10 cellular contexts compared by ENCODE assay signal in the genomic region with DNA sequence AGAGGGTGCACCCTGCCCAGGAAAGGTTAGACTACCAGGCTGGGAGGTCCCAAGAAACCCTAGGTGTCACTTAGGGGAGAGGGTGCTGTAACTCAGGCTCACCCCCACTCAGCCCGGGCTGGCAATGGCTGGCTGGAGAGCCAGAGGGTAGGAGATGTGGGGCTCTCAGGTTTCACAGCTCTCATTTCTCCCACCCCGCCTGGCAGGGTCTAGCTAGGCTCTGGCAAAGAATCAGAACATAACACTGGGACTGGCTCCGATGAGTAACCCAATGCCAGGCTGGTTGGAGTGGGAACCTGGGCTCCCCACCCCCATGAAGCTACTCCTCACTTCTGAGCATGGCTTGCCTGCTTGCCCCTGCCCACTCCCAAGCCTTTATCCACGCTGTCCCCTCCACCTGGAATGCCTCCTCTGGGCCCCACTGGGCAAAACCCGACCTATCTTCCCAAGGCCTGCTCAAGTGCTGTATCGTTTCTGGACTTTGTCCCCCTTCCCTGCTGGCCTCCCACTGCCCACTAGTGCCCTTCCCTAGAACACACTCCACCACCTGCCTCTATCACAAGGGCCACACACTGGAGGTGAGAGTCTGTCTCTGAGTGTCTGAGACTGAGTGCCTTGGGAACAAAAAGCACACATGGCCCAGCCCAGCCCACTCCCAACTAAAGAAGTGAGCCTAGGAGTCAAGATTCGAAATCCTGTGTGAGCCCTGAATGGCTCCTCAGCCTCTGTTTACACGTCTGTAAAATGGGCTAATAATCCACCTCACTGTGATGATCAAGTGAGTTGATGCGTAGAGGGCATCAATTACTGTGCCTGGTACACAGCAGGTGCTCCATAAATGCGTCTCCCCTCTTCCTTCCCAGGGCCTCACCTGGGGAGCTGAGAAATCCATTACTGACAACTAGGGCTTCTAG. TPM values are rescaled to one million over a fixed set of nuclear protein-coding genes. Genes with fewer than 3 reads are reported as not detected.
DNase-seq lines count a peak whose midpoint lies in the region; ATAC-seq and TF ChIP-seq lines count a peak whose summit lies in the region.
"Had no signal": no experiment of that assay in that cellular context is flagged by ENCODE, and none has a peak within 500 bp of the region (broad histone marks: within the 10 kb centered on the region; RNA-seq: fewer than 3 reads in every experiment).

No MANE protein-coding gene starts in this region.

- ATAC-seq in heart left ventricle: peak in 3 of 4 donors; percentile 1 to 27 (median 16)

- H3K9me3 Mint-ChIP-seq in glutamatergic neuron (ENCODE audit: unreplicated experiment): no peaks in the 10 kb centered on the region

- H3K4me3 Mint-ChIP-seq in glutamatergic neuron (ENCODE audit: unreplicated experiment): peak overlapping the region; percentile 91

- H3K36me3 Mint-ChIP-seq in glutamatergic neuron (ENCODE audit: unreplicated experiment): no peaks in the 10 kb centered on the region

- WGBS in heart left ventricle, 4 donors: 69 to 74% (median 72%) methylated on average over 9 to 10 of the region's 10 CpGs
- 84% methylated on average over 8 to 9 of the region's 10 CpGs for WGBS in thyroid gland, 2 donors

- H3K27ac ChIP-seq in heart left ventricle (no peak overlapping the region), thyroid gland (no peak overlapping the region), tibial artery (no peak overlapping the region)

- H3K36me3 ChIP-seq in heart left ventricle (no peaks in the 10 kb centered on the region), thyroid gland (no peaks in the 10 kb centered on the region), tibial artery (no peaks in the 10 kb centered on the region)
- H3K36me3 ChIP-seq: uterus had no signal

- H3K4me1 ChIP-seq in heart left ventricle (peaks cover 0 to 18% (median 7%) of the 10 kb centered on the region in 12 donors), thyroid gland (peaks cover 7 to 8% of the 10 kb centered on the region in 2 donors), tibial artery (peaks cover 0 to 19% (median 9%) of the 10 kb centered on the region in 4 donors)
- H3K4me1 ChIP-seq: uterus had no signal

- H3K27me3 ChIP-seq in heart left ventricle (no peaks in the 10 kb centered on the region), thyroid gland (no peaks in the 10 kb centered on the region), tibial artery (no peaks in the 10 kb centered on the region)
- H3K27me3 ChIP-seq: uterus had no signal

- peaks cover 44% of the 10 kb centered on the region for H3K4me1 Mint-ChIP-seq in glutamatergic neuron (ENCODE audit: low read depth, unreplicated experiment)

- intact Hi-C loops in heart left ventricle (cut with DNase I) (loop anchor here in 9 of 10 donors (2.0 to 10.0 kb wide), 5 partner anchors 43 to 113 kb away; no protein-coding TSS in a partner anchor), cardiac septum (cut with DNase I) (loop anchor here (5.0 kb wide), 1 partner anchor 43 kb away; no protein-coding TSS in a partner anchor), thyroid gland (cut with DNase I) (loop anchor here (5.0 kb wide), 1 partner anchor 63 kb away; no protein-coding TSS in a partner anchor), posterior vena cava (cut with DNase I) (loop anchor here (5.0 kb wide), 2 partner anchors 63 to 113 kb away; no protein-coding TSS in a partner anchor), tibial artery (cut with DNase I; ENCODE audit: low total_unique reads) (loop anchor here (5.0 to 10.0 kb wide), 2 partner anchors 68 to 295 kb away; no protein-coding TSS in a partner anchor)

- H3K27ac Mint-ChIP-seq in glutamatergic neuron (ENCODE audit: unreplicated experiment): peak overlapping the region; percentile 38

- DNase-seq in heart left ventricle: peak in 1 of 5 donors; percentile 30
- no peak for DNase-seq in cardiac septum (ENCODE audit: low spot score)
- DNase-seq in NCI-H446 (lab: John Stamatoyannopoulos, UW): peak; percentile 42 to 64
- DNase-seq in glutamatergic neuron: no peak
- DNase-seq in thyroid gland: peak; percentile 18 to 30
- no peak for DNase-seq in posterior vena cava (ENCODE audit: low spot score)
- no peak for DNase-seq in tibial artery
- no peak for DNase-seq in HCEC 1CT
- DNase-seq: uterus had no signal

- H3K4me3 ChIP-seq in heart left ventricle (no peak overlapping the region), thyroid gland (replicated peaks in 1 of 3) (no peak overlapping the region), tibial artery (no peak overlapping the region)
- H3K4me3 ChIP-seq: uterus had no signal

- TF ChIP-seq CTCF in heart left ventricle (IDR thresholded peaks at IDR 0.05): no peak
- no peak for TF ChIP-seq CTCF in glutamatergic neuron (IDR thresholded peaks at IDR 0.05; ENCODE audit: partially characterized antibody, unreplicated experiment)
- no peak for TF ChIP-seq CTCF in thyroid gland (IDR thresholded peaks at IDR 0.05)
- TF ChIP-seq CTCF in tibial artery (IDR thresholded peaks at IDR 0.05): no peak

- TF ChIP-seq POLR2A in heart left ventricle (IDR thresholded peaks at IDR 0.05) (no peak), thyroid gland (IDR thresholded peaks at IDR 0.05) (no peak)

- peaks cover 12% of the 10 kb centered on the region for H3K27me3 Mint-ChIP-seq in glutamatergic neuron (ENCODE audit: unreplicated experiment)

- no peaks in the 10 kb centered on the region for H3K9me3 ChIP-seq in heart left ventricle
- H3K9me3 ChIP-seq in thyroid gland: no peaks in the 10 kb centered on the region
- no peaks in the 10 kb centered on the region for H3K9me3 ChIP-seq in tibial artery
- H3K9me3 ChIP-seq: uterus had no signal

RNA-seq across cellular contexts. Expression of gene CIB2, which starts 1.9 kb away (rescaled TPM):
- total RNA-seq in heart left ventricle (10 to 100 TPM in 5 of 9 donors, 1 to 10 TPM in 4; 3.3 to 18.5 (median 10.4) TPM), cardiac septum (16.7 TPM), glutamatergic neuron (ENCODE audit: unreplicated experiment) (131 TPM), thyroid gland (1 to 10 TPM; 4.1 to 7.5 (median 4.9) TPM), posterior vena cava (1 to 10 TPM; 5.1 to 6.7 TPM)
- 1 to 10 TPM; 5.3 TPM for polyA plus RNA-seq in heart left ventricle

RNA-seq across cellular contexts. Expression of gene IDH3A, which starts 19.8 kb away (rescaled TPM):
- total RNA-seq in heart left ventricle: 100 to 1,000 TPM; 166 to 471 (median 359) TPM
- 100 to 1,000 TPM; 158 to 160 TPM for polyA plus RNA-seq in heart left ventricle
- total RNA-seq in cardiac septum: 370 TPM
- 40.2 TPM for total RNA-seq in glutamatergic neuron (ENCODE audit: unreplicated experiment)
- total RNA-seq in thyroid gland: 100 to 1,000 TPM in 1 of 4 donors, 10 to 100 TPM in 3; 55.1 to 155 (median 83.3) TPM
- 10 to 100 TPM; 84.2 to 90.6 TPM for total RNA-seq in posterior vena cava

RNA-seq across cellular contexts. Expression of gene SH2D7, which starts 37.0 kb away (rescaled TPM):
- total RNA-seq in heart left ventricle: not detected
- polyA plus RNA-seq in heart left ventricle: not detected
- total RNA-seq in cardiac septum: not detected
- total RNA-seq in glutamatergic neuron (ENCODE audit: unreplicated experiment): not detected
- not detected for total RNA-seq in thyroid gland
- total RNA-seq in posterior vena cava: not detected
- total RNA-seq: endothelial cell of umbilical vein, uterus had no signal
- polyA plus RNA-seq: endothelial cell of umbilical vein had no signal

RNA-seq across cellular contexts. Expression of gene TBC1D2B, which starts 51.8 kb away (rescaled TPM):
- 10 to 100 TPM in 6 of 9 donors, 1 to 10 TPM in 3; 6.5 to 45.2 (median 10.8) TPM for total RNA-seq in heart left ventricle
- 1 to 10 TPM; 5.1 to 5.9 TPM for polyA plus RNA-seq in heart left ventricle
- 11.3 TPM for total RNA-seq in cardiac septum
- total RNA-seq in glutamatergic neuron (ENCODE audit: unreplicated experiment): 45.3 TPM
- total RNA-seq in thyroid gland: 10 to 100 TPM; 32.8 to 54.0 (median 40.1) TPM
- 10 to 100 TPM; 46.5 to 57.9 TPM for total RNA-seq in posterior vena cava

Comparison
In these comparisons a context has a peak if more than half of its experiments do, and no peak if none do; other contexts are left out.
1. DNase-seq: peak in NCI-H446 (2 of 2) and thyroid gland (2 of 2); none in cardiac septum (single experiment), glutamatergic neuron (single experiment), posterior vena cava (single experiment), tibial artery (0 of 2) and HCEC 1CT (single experiment).